1 cellular context compared by ENCODE assay signal in the genomic region with DNA sequence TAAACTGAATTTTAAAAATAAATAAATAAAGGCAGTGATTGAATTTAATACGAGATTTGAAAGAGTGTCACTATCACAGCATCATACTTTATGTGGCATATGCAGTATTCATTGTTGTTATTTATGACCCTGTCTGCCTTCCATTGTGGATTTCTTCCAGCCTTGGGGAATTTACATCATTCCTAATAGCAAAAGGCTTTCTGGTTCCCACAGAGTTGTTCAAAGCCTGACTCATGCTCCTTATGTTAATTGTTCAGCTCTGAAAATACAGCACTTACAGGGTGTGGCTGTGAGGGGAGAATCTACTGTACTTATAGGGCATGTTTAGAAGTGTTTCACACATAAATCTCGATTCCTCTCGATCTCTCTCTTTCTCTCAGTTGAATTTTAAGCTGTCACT.
TF ChIP-seq lines count a peak whose summit lies in the region.

No MANE protein-coding gene starts in this region.

TF ChIP-seq in HCT116, 20 proteins besides CTCF, POLR2A, EP300 and RAD21 (continued from another document):
- TF ChIP-seq, protein P1, sequence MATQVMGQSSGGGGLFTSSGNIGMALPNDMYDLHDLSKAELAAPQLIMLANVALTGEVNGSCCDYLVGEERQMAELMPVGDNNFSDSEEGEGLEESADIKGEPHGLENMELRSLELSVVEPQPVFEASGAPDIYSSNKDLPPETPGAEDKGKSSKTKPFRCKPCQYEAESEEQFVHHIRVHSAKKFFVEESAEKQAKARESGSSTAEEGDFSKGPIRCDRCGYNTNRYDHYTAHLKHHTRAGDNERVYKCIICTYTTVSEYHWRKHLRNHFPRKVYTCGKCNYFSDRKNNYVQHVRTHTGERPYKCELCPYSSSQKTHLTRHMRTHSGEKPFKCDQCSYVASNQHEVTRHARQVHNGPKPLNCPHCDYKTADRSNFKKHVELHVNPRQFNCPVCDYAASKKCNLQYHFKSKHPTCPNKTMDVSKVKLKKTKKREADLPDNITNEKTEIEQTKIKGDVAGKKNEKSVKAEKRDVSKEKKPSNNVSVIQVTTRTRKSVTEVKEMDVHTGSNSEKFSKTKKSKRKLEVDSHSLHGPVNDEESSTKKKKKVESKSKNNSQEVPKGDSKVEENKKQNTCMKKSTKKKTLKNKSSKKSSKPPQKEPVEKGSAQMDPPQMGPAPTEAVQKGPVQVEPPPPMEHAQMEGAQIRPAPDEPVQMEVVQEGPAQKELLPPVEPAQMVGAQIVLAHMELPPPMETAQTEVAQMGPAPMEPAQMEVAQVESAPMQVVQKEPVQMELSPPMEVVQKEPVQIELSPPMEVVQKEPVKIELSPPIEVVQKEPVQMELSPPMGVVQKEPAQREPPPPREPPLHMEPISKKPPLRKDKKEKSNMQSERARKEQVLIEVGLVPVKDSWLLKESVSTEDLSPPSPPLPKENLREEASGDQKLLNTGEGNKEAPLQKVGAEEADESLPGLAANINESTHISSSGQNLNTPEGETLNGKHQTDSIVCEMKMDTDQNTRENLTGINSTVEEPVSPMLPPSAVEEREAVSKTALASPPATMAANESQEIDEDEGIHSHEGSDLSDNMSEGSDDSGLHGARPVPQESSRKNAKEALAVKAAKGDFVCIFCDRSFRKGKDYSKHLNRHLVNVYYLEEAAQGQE (IDR thresholded peaks at IDR 0.05; ENCODE audit: low read depth) = no peak
- no peak for TF ChIP-seq CBX3 (IDR thresholded peaks at IDR 0.05; ENCODE audit: low read depth)
